In the genomic region with DNA sequence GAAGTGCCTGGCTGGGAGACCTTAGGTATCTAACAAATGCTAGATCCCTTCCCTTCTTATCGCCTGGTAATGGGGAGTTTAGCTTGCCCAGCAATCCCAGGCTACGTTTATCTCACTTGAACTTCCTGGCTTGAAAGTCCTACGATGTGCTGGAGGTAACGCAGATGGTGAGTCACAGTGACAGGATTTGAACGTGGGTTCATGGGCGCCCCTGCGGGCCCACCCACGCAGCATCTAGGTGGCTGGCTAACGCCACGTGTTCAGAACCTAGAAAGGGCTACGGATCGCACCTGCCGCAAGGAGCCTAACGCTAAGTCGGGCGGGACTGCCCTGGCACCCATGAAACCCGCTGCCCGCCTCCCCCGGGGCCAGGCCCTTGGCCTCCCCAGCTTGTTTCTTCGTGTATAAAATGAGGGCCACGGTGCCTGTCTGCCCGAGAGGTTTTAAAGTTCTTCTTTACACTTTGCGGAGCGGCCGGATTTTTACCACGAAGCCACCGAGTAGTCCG, we compare ENCODE assay signal across 1 cellular context.
A peak's percentile ranks its signal among the peaks of the same experiment; 100 is the strongest.
TF ChIP-seq lines count a peak whose summit lies in the region.

No MANE protein-coding gene starts in this region.

TF ChIP-seq in HepG2, 621 proteins besides CTCF, POLR2A, EP300 and RAD21 (continued from another document and continues in another):
- TF ChIP-seq ZBTB20 (CRISPR knock-in tag; IDR thresholded peaks at IDR 0.05; ENCODE audit: borderline replicate concordance, low read depth) = no peak
- no peak for TF ChIP-seq SMARCC2 (IDR thresholded peaks at IDR 0.05)
- no peak for TF ChIP-seq PRPF4 (IDR thresholded peaks at IDR 0.05; ENCODE audit: low read depth, low read length, poor library complexity, severe bottlenecking)
- TF ChIP-seq, protein P1, sequence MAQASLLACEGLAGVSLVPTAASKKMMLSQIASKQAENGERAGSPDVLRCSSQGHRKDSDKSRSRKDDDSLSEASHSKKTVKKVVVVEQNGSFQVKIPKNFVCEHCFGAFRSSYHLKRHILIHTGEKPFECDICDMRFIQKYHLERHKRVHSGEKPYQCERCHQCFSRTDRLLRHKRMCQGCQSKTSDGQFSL (CRISPR knock-in tag; IDR thresholded peaks at IDR 0.05) = no peak
- no peak for TF ChIP-seq CEBPG (CRISPR knock-in tag; IDR thresholded peaks at IDR 0.05)
- TF ChIP-seq ZSCAN30 (CRISPR knock-in tag; IDR thresholded peaks at IDR 0.05) = no peak
- TF ChIP-seq FOSL1 (CRISPR knock-in tag; IDR thresholded peaks at IDR 0.05; ENCODE audit: borderline replicate concordance) = no peak; the same call in 1 of the 2 replicates
- no peak; the same call in 1 of the 2 replicates for TF ChIP-seq MXD3 (CRISPR knock-in tag; IDR thresholded peaks at IDR 0.05)
- TF ChIP-seq ZNF451 (CRISPR knock-in tag; IDR thresholded peaks at IDR 0.05) = no peak
- TF ChIP-seq ZNF784 (CRISPR knock-in tag; IDR thresholded peaks at IDR 0.05; ENCODE audit: borderline replicate concordance) = no peak
- TF ChIP-seq CENPT (CRISPR knock-in tag; IDR thresholded peaks at IDR 0.05; ENCODE audit: low read depth) = no peak
- TF ChIP-seq KLF15 (CRISPR knock-in tag; IDR thresholded peaks at IDR 0.05; ENCODE audit: borderline replicate concordance) = no peak
- TF ChIP-seq ZNF720 (CRISPR knock-in tag; IDR thresholded peaks at IDR 0.05) = no peak
- TF ChIP-seq E2F2 (CRISPR knock-in tag; IDR thresholded peaks at IDR 0.05; ENCODE audit: borderline replicate concordance) = no peak; the same call in 1 of the 2 replicates
- no peak for TF ChIP-seq ZFP1 (CRISPR knock-in tag; IDR thresholded peaks at IDR 0.05)
- no peak; the same call in none of the 2 replicates for TF ChIP-seq ATF7-NPFF (CRISPR knock-in tag; IDR thresholded peaks at IDR 0.05; ENCODE audit: low read depth)
- no peak for TF ChIP-seq ZNF644 (CRISPR knock-in tag; IDR thresholded peaks at IDR 0.05; ENCODE audit: low read depth)
- TF ChIP-seq, protein P2, sequence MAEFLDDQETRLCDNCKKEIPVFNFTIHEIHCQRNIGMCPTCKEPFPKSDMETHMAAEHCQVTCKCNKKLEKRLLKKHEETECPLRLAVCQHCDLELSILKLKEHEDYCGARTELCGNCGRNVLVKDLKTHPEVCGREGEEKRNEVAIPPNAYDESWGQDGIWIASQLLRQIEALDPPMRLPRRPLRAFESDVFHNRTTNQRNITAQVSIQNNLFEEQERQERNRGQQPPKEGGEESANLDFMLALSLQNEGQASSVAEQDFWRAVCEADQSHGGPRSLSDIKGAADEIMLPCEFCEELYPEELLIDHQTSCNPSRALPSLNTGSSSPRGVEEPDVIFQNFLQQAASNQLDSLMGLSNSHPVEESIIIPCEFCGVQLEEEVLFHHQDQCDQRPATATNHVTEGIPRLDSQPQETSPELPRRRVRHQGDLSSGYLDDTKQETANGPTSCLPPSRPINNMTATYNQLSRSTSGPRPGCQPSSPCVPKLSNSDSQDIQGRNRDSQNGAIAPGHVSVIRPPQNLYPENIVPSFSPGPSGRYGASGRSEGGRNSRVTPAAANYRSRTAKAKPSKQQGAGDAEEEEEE (CRISPR knock-in tag; IDR thresholded peaks at IDR 0.05; ENCODE audit: borderline replicate concordance) = no peak
- TF ChIP-seq FOXK1 (CRISPR knock-in tag; IDR thresholded peaks at IDR 0.05; ENCODE audit: borderline replicate concordance, low read depth) = no peak
- TF ChIP-seq TFE3 (CRISPR knock-in tag; IDR thresholded peaks at IDR 0.05) = no peak
- TF ChIP-seq, protein P3, sequence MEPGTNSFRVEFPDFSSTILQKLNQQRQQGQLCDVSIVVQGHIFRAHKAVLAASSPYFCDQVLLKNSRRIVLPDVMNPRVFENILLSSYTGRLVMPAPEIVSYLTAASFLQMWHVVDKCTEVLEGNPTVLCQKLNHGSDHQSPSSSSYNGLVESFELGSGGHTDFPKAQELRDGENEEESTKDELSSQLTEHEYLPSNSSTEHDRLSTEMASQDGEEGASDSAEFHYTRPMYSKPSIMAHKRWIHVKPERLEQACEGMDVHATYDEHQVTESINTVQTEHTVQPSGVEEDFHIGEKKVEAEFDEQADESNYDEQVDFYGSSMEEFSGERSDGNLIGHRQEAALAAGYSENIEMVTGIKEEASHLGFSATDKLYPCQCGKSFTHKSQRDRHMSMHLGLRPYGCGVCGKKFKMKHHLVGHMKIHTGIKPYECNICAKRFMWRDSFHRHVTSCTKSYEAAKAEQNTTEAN (CRISPR knock-in tag; conservative IDR thresholded peaks at IDR 0.05) = no peak
- no peak for TF ChIP-seq SCMH1 (CRISPR knock-in tag; IDR thresholded peaks at IDR 0.05; ENCODE audit: borderline replicate concordance)
- TF ChIP-seq ZNF382 (CRISPR knock-in tag; IDR thresholded peaks at IDR 0.05; ENCODE audit: borderline replicate concordance) = no peak
- TF ChIP-seq, protein P4, sequence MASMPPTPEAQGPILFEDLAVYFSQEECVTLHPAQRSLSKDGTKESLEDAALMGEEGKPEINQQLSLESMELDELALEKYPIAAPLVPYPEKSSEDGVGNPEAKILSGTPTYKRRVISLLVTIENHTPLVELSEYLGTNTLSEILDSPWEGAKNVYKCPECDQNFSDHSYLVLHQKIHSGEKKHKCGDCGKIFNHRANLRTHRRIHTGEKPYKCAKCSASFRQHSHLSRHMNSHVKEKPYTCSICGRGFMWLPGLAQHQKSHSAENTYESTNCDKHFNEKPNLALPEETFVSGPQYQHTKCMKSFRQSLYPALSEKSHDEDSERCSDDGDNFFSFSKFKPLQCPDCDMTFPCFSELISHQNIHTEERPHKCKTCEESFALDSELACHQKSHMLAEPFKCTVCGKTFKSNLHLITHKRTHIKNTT (CRISPR knock-in tag; IDR thresholded peaks at IDR 0.05) = no peak
- no peak for TF ChIP-seq NFE2L1 (CRISPR knock-in tag; IDR thresholded peaks at IDR 0.05; ENCODE audit: borderline replicate concordance)
- TF ChIP-seq PCBP2 (optimal IDR thresholded peaks at IDR 0.05; ENCODE audit: low read depth, low read length, poor library complexity, severe bottlenecking) = no peak
- TF ChIP-seq HNRNPH1 (optimal IDR thresholded peaks at IDR 0.05; ENCODE audit: low read depth, low read length) = no peak
- TF ChIP-seq, protein P5, sequence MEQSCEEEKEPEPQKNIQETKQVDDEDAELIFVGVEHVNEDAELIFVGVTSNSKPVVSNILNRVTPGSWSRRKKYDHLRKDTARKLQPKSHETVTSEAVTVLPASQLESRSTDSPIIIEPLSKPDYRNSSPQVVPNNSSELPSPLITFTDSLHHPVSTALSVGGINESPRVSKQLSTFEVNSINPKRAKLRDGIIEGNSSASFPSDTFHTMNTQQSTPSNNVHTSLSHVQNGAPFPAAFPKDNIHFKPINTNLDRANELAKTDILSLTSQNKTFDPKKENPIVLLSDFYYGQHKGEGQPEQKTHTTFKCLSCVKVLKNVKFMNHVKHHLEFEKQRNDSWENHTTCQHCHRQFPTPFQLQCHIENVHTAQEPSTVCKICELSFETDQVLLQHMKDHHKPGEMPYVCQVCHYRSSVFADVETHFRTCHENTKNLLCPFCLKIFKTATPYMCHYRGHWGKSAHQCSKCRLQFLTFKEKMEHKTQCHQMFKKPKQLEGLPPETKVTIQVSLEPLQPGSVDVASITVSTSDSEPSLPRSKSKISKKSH (CRISPR knock-in tag; IDR thresholded peaks at IDR 0.05; ENCODE audit: borderline replicate concordance) = 0 out of 2 replicates have a peak, but pooled peaks have one; percentile 31
- no peak for TF ChIP-seq TOE1 (CRISPR knock-in tag; IDR thresholded peaks at IDR 0.05)
- TF ChIP-seq ZNF747 (CRISPR knock-in tag; IDR thresholded peaks at IDR 0.05; ENCODE audit: borderline replicate concordance) = no peak
- no peak for TF ChIP-seq ARID2 (CRISPR knock-in tag; IDR thresholded peaks at IDR 0.05; ENCODE audit: borderline replicate concordance)
- no peak for TF ChIP-seq ZNF790 (CRISPR knock-in tag; IDR thresholded peaks at IDR 0.05; ENCODE audit: borderline replicate concordance)
- TF ChIP-seq ZNF34 (CRISPR knock-in tag; IDR thresholded peaks at IDR 0.05; ENCODE audit: borderline replicate concordance) = peak; percentile 20; the same call in 1 of the 2 replicates
- TF ChIP-seq NFKB2 (CRISPR knock-in tag; IDR thresholded peaks at IDR 0.05; ENCODE audit: borderline replicate concordance) = no peak; the same call in 1 of the 2 replicates
- TF ChIP-seq ZNF605 (CRISPR knock-in tag; IDR thresholded peaks at IDR 0.05) = no peak; the same call in none of the 2 replicates
- TF ChIP-seq MATR3 (CRISPR knock-in tag; IDR thresholded peaks at IDR 0.05) = no peak
- no peak for TF ChIP-seq STAG1 (CRISPR knock-in tag; IDR thresholded peaks at IDR 0.05)
- TF ChIP-seq, protein P6, sequence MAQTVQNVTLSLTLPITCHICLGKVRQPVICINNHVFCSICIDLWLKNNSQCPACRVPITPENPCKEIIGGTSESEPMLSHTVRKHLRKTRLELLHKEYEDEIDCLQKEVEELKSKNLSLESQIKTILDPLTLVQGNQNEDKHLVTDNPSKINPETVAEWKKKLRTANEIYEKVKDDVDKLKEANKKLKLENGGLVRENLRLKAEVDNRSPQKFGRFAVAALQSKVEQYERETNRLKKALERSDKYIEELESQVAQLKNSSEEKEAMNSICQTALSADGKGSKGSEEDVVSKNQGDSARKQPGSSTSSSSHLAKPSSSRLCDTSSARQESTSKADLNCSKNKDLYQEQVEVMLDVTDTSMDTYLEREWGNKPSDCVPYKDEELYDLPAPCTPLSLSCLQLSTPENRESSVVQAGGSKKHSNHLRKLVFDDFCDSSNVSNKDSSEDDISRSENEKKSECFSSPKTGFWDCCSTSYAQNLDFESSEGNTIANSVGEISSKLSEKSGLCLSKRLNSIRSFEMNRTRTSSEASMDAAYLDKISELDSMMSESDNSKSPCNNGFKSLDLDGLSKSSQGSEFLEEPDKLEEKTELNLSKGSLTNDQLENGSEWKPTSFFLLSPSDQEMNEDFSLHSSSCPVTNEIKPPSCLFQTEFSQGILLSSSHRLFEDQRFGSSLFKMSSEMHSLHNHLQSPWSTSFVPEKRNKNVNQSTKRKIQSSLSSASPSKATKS (CRISPR knock-in tag; IDR thresholded peaks at IDR 0.05) = peak; percentile 81
- TF ChIP-seq HOXA5 (CRISPR knock-in tag; IDR thresholded peaks at IDR 0.05) = no peak
- TF ChIP-seq ZNF232 (CRISPR knock-in tag; IDR thresholded peaks at IDR 0.05; ENCODE audit: borderline replicate concordance) = no peak
- no peak for TF ChIP-seq AGO1 (IDR thresholded peaks at IDR 0.05; ENCODE audit: low read depth, low read length, poor library complexity, severe bottlenecking)
- TF ChIP-seq HOMEZ (CRISPR knock-in tag; IDR thresholded peaks at IDR 0.05; ENCODE audit: low read depth) = peak; percentile 6; the same call in 1 of the 2 replicates
- TF ChIP-seq ETV5 (CRISPR knock-in tag; IDR thresholded peaks at IDR 0.05; ENCODE audit: borderline replicate concordance) = no peak
- no peak for TF ChIP-seq ZNF577 (CRISPR knock-in tag; IDR thresholded peaks at IDR 0.05; ENCODE audit: borderline replicate concordance, low read depth)
- TF ChIP-seq ZNF234 (CRISPR knock-in tag; conservative IDR thresholded peaks at IDR 0.05) = no peak
- no peak for TF ChIP-seq ZNF556 (CRISPR knock-in tag; IDR thresholded peaks at IDR 0.05; ENCODE audit: borderline replicate concordance)
